In the genomic region with DNA sequence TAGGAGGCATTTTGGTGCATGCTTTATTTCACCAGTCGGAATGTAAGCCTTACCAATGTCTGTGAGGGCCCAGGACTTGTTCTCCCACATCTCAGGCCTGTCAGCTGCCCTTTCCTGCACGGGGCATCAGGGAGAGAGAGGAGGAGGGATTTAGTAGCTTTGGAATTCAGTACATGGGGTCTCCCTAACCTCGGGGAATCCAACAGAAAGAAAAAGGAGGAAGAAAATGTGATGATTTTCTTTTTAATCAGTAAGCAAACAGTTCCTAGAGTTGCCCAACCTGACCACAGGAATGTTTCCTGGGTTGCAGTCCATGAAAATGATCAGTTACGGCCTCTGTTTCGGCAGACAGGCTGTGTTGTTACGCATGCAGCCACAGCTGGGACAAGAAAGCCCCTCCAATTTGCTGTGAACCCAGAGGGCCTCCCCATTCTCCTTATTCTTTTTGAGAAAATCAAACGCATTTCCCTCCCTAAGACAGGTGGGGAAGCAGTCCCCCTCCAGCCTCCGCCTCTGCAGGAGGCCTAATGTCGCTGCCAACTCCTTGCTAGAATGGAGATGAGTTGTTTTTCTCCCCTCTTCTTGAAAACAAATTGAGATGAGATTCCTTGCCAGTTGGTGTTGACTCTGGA, we compare ENCODE assay signal across 1 cellular context.
TF ChIP-seq lines count a peak whose summit lies in the region.

No MANE protein-coding gene starts in this region.

TF ChIP-seq in HepG2, 621 proteins besides CTCF, POLR2A, EP300 and RAD21 (continued from another document and continues in another):
- TF ChIP-seq MXI1 (IDR thresholded peaks at IDR 0.05; ENCODE audit: borderline replicate concordance, low read depth, low read length), result no peak; the same call in 2 of the 3 replicates
- TF ChIP-seq BORCS8-MEF2B (CRISPR knock-in tag; IDR thresholded peaks at IDR 0.05), result no peak
- no peak for TF ChIP-seq ZNF484 (CRISPR knock-in tag; IDR thresholded peaks at IDR 0.05; ENCODE audit: borderline replicate concordance, low read depth)
- peak; percentile 87 for TF ChIP-seq RCOR2 (CRISPR knock-in tag; IDR thresholded peaks at IDR 0.05)
- TF ChIP-seq KLF16 (CRISPR knock-in tag; IDR thresholded peaks at IDR 0.05), result peak in 1 of 2 experiments; percentile 89; a peak in 2 of 4 replicates
- no peak for TF ChIP-seq ZNF17 (CRISPR knock-in tag; IDR thresholded peaks at IDR 0.05)
- TF ChIP-seq ZMAT3 (CRISPR knock-in tag; conservative IDR thresholded peaks at IDR 0.05), result peak; percentile 59
- no peak for TF ChIP-seq ZNF775 (CRISPR knock-in tag; IDR thresholded peaks at IDR 0.05; ENCODE audit: borderline replicate concordance)
- TF ChIP-seq ZNF224 (CRISPR knock-in tag; IDR thresholded peaks at IDR 0.05), result no peak; the same call in 1 of the 2 replicates
- TF ChIP-seq, protein P1, sequence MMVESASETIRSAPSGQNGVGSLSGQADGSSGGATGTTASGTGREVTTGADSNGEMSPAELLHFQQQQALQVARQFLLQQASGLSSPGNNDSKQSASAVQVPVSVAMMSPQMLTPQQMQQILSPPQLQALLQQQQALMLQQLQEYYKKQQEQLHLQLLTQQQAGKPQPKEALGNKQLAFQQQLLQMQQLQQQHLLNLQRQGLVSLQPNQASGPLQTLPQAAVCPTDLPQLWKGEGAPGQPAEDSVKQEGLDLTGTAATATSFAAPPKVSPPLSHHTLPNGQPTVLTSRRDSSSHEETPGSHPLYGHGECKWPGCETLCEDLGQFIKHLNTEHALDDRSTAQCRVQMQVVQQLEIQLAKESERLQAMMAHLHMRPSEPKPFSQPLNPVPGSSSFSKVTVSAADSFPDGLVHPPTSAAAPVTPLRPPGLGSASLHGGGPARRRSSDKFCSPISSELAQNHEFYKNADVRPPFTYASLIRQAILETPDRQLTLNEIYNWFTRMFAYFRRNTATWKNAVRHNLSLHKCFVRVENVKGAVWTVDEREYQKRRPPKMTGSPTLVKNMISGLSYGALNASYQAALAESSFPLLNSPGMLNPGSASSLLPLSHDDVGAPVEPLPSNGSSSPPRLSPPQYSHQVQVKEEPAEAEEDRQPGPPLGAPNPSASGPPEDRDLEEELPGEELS (CRISPR knock-in tag; IDR thresholded peaks at IDR 0.05), result peak; percentile 94
- TF ChIP-seq ZBTB21 (CRISPR knock-in tag; IDR thresholded peaks at IDR 0.05), result peak; percentile 50; the same call in 1 of the 2 replicates
- TF ChIP-seq ZNF225 (CRISPR knock-in tag; IDR thresholded peaks at IDR 0.05), result no peak; the same call in 1 of the 2 replicates
- TF ChIP-seq, protein P2, sequence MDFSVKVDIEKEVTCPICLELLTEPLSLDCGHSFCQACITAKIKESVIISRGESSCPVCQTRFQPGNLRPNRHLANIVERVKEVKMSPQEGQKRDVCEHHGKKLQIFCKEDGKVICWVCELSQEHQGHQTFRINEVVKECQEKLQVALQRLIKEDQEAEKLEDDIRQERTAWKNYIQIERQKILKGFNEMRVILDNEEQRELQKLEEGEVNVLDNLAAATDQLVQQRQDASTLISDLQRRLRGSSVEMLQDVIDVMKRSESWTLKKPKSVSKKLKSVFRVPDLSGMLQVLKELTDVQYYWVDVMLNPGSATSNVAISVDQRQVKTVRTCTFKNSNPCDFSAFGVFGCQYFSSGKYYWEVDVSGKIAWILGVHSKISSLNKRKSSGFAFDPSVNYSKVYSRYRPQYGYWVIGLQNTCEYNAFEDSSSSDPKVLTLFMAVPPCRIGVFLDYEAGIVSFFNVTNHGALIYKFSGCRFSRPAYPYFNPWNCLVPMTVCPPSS (IDR thresholded peaks at IDR 0.05), result no peak
- no peak for TF ChIP-seq RFX5 (IDR thresholded peaks at IDR 0.05; ENCODE audit: low read depth, low read length)
- TF ChIP-seq, protein P3, sequence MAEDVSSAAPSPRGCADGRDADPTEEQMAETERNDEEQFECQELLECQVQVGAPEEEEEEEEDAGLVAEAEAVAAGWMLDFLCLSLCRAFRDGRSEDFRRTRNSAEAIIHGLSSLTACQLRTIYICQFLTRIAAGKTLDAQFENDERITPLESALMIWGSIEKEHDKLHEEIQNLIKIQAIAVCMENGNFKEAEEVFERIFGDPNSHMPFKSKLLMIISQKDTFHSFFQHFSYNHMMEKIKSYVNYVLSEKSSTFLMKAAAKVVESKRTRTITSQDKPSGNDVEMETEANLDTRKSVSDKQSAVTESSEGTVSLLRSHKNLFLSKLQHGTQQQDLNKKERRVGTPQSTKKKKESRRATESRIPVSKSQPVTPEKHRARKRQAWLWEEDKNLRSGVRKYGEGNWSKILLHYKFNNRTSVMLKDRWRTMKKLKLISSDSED (CRISPR knock-in tag; IDR thresholded peaks at IDR 0.05), result no peak
- peak in 1 of 2 experiments; percentile 25; a peak in 2 of 4 replicates for TF ChIP-seq MAFK (conservative IDR thresholded peaks at IDR 0.05 in 1 of 2, IDR thresholded peaks at IDR 0.05 in 1 of 2; ENCODE audit: low read length in 2 of 2)
- TF ChIP-seq TGIF2 (CRISPR knock-in tag; IDR thresholded peaks at IDR 0.05), result peak; percentile 76; the same call in 1 of the 2 replicates
- no peak for TF ChIP-seq ZNF10 (CRISPR knock-in tag; IDR thresholded peaks at IDR 0.05; ENCODE audit: borderline replicate concordance, low read depth)
- peak; percentile 42; the same call in 1 of the 2 replicates for TF ChIP-seq MYC (CRISPR knock-in tag; IDR thresholded peaks at IDR 0.05; ENCODE audit: borderline replicate concordance)
- peak; percentile 52; the same call in 1 of the 2 replicates for TF ChIP-seq GATAD1 (CRISPR knock-in tag; IDR thresholded peaks at IDR 0.05)
- no peak for TF ChIP-seq JUN (CRISPR knock-in tag; IDR thresholded peaks at IDR 0.05)
- TF ChIP-seq, protein P4, sequence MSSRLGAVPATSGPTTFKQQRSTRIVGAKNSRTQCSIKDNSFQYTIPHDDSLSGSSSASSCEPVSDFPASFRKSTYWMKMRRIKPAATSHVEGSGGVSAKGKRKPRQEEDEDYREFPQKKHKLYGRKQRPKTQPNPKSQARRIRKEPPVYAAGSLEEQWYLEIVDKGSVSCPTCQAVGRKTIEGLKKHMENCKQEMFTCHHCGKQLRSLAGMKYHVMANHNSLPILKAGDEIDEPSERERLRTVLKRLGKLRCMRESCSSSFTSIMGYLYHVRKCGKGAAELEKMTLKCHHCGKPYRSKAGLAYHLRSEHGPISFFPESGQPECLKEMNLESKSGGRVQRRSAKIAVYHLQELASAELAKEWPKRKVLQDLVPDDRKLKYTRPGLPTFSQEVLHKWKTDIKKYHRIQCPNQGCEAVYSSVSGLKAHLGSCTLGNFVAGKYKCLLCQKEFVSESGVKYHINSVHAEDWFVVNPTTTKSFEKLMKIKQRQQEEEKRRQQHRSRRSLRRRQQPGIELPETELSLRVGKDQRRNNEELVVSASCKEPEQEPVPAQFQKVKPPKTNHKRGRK (CRISPR knock-in tag; IDR thresholded peaks at IDR 0.05), result no peak
- peak; percentile 95 for TF ChIP-seq ZBTB7B (CRISPR knock-in tag; IDR thresholded peaks at IDR 0.05)
- no peak for TF ChIP-seq XBP1 (CRISPR knock-in tag; IDR thresholded peaks at IDR 0.05)
- TF ChIP-seq REST (IDR thresholded peaks at IDR 0.05; ENCODE audit: borderline replicate concordance in 1 of 2, low read depth in 1 of 2, low read length in 2 of 2), result peak in 1 of 2 experiments; percentile 69; a peak in 2 of 4 replicates
- no peak for TF ChIP-seq SMARCC2 (IDR thresholded peaks at IDR 0.05)
- TF ChIP-seq DBP (CRISPR knock-in tag; IDR thresholded peaks at IDR 0.05; ENCODE audit: not compliant biosample characterization), result no peak
- TF ChIP-seq, protein P5, sequence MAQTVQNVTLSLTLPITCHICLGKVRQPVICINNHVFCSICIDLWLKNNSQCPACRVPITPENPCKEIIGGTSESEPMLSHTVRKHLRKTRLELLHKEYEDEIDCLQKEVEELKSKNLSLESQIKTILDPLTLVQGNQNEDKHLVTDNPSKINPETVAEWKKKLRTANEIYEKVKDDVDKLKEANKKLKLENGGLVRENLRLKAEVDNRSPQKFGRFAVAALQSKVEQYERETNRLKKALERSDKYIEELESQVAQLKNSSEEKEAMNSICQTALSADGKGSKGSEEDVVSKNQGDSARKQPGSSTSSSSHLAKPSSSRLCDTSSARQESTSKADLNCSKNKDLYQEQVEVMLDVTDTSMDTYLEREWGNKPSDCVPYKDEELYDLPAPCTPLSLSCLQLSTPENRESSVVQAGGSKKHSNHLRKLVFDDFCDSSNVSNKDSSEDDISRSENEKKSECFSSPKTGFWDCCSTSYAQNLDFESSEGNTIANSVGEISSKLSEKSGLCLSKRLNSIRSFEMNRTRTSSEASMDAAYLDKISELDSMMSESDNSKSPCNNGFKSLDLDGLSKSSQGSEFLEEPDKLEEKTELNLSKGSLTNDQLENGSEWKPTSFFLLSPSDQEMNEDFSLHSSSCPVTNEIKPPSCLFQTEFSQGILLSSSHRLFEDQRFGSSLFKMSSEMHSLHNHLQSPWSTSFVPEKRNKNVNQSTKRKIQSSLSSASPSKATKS (CRISPR knock-in tag; IDR thresholded peaks at IDR 0.05), result no peak
- TF ChIP-seq FLYWCH1 (CRISPR knock-in tag; IDR thresholded peaks at IDR 0.05), result peak; percentile 28; the same call in 1 of the 2 replicates
- TF ChIP-seq, protein P6, sequence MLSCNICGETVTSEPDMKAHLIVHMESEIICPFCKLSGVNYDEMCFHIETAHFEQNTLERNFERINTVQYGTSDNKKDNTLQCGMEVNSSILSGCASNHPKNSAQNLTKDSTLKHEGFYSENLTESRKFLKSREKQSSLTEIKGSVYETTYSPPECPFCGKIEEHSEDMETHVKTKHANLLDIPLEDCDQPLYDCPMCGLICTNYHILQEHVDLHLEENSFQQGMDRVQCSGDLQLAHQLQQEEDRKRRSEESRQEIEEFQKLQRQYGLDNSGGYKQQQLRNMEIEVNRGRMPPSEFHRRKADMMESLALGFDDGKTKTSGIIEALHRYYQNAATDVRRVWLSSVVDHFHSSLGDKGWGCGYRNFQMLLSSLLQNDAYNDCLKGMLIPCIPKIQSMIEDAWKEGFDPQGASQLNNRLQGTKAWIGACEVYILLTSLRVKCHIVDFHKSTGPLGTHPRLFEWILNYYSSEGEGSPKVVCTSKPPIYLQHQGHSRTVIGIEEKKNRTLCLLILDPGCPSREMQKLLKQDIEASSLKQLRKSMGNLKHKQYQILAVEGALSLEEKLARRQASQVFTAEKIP (CRISPR knock-in tag; IDR thresholded peaks at IDR 0.05; ENCODE audit: borderline replicate concordance), result no peak
- peak; percentile 52; the same call in 1 of the 2 replicates for TF ChIP-seq YEATS2 (CRISPR knock-in tag; IDR thresholded peaks at IDR 0.05; ENCODE audit: borderline replicate concordance)
- peak; percentile 71; the same call in 1 of the 2 replicates for TF ChIP-seq CHD4 (IDR thresholded peaks at IDR 0.05; ENCODE audit: borderline replicate concordance, low read length)
- peak; percentile 90; the same call in 1 of the 2 replicates for TF ChIP-seq MIER3 (CRISPR knock-in tag; IDR thresholded peaks at IDR 0.05; ENCODE audit: borderline replicate concordance)
- no peak for TF ChIP-seq ZNF33A (CRISPR knock-in tag; IDR thresholded peaks at IDR 0.05; ENCODE audit: borderline replicate concordance)
- no peak for TF ChIP-seq ZNF564 (CRISPR knock-in tag; IDR thresholded peaks at IDR 0.05)
- TF ChIP-seq, protein P7, sequence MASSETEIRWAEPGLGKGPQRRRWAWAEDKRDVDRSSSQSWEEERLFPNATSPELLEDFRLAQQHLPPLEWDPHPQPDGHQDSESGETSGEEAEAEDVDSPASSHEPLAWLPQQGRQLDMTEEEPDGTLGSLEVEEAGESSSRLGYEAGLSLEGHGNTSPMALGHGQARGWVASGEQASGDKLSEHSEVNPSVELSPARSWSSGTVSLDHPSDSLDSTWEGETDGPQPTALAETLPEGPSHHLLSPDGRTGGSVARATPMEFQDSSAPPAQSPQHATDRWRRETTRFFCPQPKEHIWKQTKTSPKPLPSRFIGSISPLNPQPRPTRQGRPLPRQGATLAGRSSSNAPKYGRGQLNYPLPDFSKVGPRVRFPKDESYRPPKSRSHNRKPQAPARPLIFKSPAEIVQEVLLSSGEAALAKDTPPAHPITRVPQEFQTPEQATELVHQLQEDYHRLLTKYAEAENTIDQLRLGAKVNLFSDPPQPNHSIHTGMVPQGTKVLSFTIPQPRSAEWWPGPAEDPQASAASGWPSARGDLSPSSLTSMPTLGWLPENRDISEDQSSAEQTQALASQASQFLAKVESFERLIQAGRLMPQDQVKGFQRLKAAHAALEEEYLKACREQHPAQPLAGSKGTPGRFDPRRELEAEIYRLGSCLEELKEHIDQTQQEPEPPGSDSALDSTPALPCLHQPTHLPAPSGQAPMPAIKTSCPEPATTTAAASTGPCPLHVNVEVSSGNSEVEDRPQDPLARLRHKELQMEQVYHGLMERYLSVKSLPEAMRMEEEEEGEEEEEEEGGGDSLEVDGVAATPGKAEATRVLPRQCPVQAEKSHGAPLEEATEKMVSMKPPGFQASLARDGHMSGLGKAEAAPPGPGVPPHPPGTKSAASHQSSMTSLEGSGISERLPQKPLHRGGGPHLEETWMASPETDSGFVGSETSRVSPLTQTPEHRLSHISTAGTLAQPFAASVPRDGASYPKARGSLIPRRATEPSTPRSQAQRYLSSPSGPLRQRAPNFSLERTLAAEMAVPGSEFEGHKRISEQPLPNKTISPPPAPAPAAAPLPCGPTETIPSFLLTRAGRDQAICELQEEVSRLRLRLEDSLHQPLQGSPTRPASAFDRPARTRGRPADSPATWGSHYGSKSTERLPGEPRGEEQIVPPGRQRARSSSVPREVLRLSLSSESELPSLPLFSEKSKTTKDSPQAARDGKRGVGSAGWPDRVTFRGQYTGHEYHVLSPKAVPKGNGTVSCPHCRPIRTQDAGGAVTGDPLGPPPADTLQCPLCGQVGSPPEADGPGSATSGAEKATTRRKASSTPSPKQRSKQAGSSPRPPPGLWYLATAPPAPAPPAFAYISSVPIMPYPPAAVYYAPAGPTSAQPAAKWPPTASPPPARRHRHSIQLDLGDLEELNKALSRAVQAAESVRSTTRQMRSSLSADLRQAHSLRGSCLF (CRISPR knock-in tag; IDR thresholded peaks at IDR 0.05; ENCODE audit: borderline replicate concordance), result no peak
